In genomic region chr9:86978413-86978812, GRCh38 we compare ENCODE assay signal across 32 cellular contexts. TPM values are rescaled to one million over a fixed set of nuclear protein-coding genes. Genes with fewer than 3 reads are reported as not detected.
DNase-seq lines count a peak whose midpoint lies in the region; TF ChIP-seq lines count a peak whose summit lies in the region.
"Had no signal": no experiment of that assay in that cellular context is flagged by ENCODE, and none has a peak within 500 bp of the region (broad histone marks: within the 10 kb centered on the region; RNA-seq: fewer than 3 reads in every experiment).

No MANE protein-coding gene starts in this region.

- peaks cover 82% of the 10 kb centered on the region for H3K4me1 Mint-ChIP-seq in osteocyte (ENCODE audit: unreplicated experiment)
- H3K4me1 Mint-ChIP-seq: CD4-positive, CD25-positive, alpha-beta regulatory T cell; stimulated activated memory B cell treated with anti-CD40 and anti-IgM and Interleukin-4, amounts not matched to agents 10 μg/mL and 1 μg/mL and 100 μg/mL, for 72 hours had no signal

- no peaks in the 10 kb centered on the region for H3K27me3 ChIP-seq in SJCRH30
- H3K27me3 ChIP-seq: gastroesophageal sphincter, MG63 had no signal

- peak overlapping the region; percentile 80 for H3K27ac Mint-ChIP-seq in osteocyte (ENCODE audit: unreplicated experiment)
- H3K27ac Mint-ChIP-seq: CD4-positive, CD25-positive, alpha-beta regulatory T cell; GM23338; stimulated activated memory B cell treated with anti-CD40 and anti-IgM and Interleukin-4, amounts not matched to agents 10 μg/mL and 1 μg/mL and 100 μg/mL, for 72 hours; type B pancreatic cell had no signal

- no peak overlapping the region for H3K4me3 ChIP-seq in SJCRH30
- H3K4me3 ChIP-seq in fibroblast of mammary gland (ENCODE audit: control insufficient read depth, low read depth, low read length), result no peak overlapping the region
- H3K4me3 ChIP-seq: esophagus squamous epithelium, gastroesophageal sphincter, GM23338, MG63, prostate gland had no signal

- no peaks in the 10 kb centered on the region for H3K9me3 Mint-ChIP-seq in osteocyte (ENCODE audit: unreplicated experiment)
- H3K9me3 Mint-ChIP-seq: GM23338; stimulated activated memory B cell treated with anti-CD40 and anti-IgM and Interleukin-4, amounts not matched to agents 10 μg/mL and 1 μg/mL and 100 μg/mL, for 72 hours had no signal

- no peaks in the 10 kb centered on the region for H3K36me3 ChIP-seq in SJCRH30
- H3K36me3 ChIP-seq: esophagus squamous epithelium, gastroesophageal sphincter, MG63, prostate gland had no signal

- no peaks in the 10 kb centered on the region; the same call in 1 of the 2 replicates for H3K9me3 ChIP-seq in SJCRH30 (replicated peaks)
- H3K9me3 ChIP-seq: esophagus squamous epithelium, gastroesophageal sphincter, MG63, prostate gland had no signal

- H3K4me1 ChIP-seq in SJCRH30, result peaks cover 58% of the 10 kb centered on the region
- H3K4me1 ChIP-seq: prostate gland had no signal

- DNase-seq in NCI-H2171 treated with DMSO at 0.1 percent for 48 hours (lab: John Stamatoyannopoulos, UW) (peak; percentile 59), NCI-H2171 (lab: John Stamatoyannopoulos, UW) (no peak), SJCRH30 (peak; percentile 65 to 93), fibroblast of mammary gland (ENCODE audit: low read depth) (peak; percentile 88), osteocyte (ENCODE audit: extremely low spot score, unreplicated experiment) (no peak), DMS53 treated with DMSO at 0.1 percent for 48 hours (lab: John Stamatoyannopoulos, UW; ENCODE audit: unreplicated experiment) (no peak), posterior vena cava (ENCODE audit: low spot score) (no peak), NCI-H446 (lab: John Stamatoyannopoulos, UW) (no peak)
- DNase-seq: activated CD4-positive, alpha-beta T cell treated with anti-CD3 and anti-CD28 coated beads, Interleukin-2, amount 50 U/mL, for 48 hours; activated CD4-positive, CD25-positive, alpha-beta regulatory T cell treated with anti-CD3 and anti-CD28 coated beads, Interleukin-2, amount 50 U/mL, for 72 hours; activated gamma-delta T cell treated with Interleukin-2 at 50 U/mL for 16 hours; activated T-cell treated with anti-CD3 and anti-CD28 coated beads, Interleukin-2, amount 50 U/mL, for 48 hours; CD4-positive, CD25-positive, alpha-beta regulatory T cell; cerebellar nuclear complex; esophagus squamous epithelium; hypothalamus; KBM-7; left colon; MG63; NCI-H1105; NCI-H187 treated with DMSO at 0.1 percent for 48 hours; NCI-H524 treated with DMSO at 0.1 percent for 48 hours; NK-92 treated with Interleukin-12 subunit alpha and Interleukin-12 subunit beta, amount 100 ng/mL, for 24 hours; PC-3; substantia nigra; T-helper 2 cell had no signal

- no peaks in the 10 kb centered on the region for H3K27me3 Mint-ChIP-seq in osteocyte (ENCODE audit: unreplicated experiment)
- H3K27me3 Mint-ChIP-seq: CD4-positive, CD25-positive, alpha-beta regulatory T cell; stimulated activated memory B cell treated with anti-CD40 and anti-IgM and Interleukin-4, amounts not matched to agents 10 μg/mL and 1 μg/mL and 100 μg/mL, for 72 hours had no signal

- no peak overlapping the region for H3K4me3 Mint-ChIP-seq in osteocyte (ENCODE audit: unreplicated experiment)
- H3K4me3 Mint-ChIP-seq: CD4-positive, CD25-positive, alpha-beta regulatory T cell; GM23338; stimulated activated memory B cell treated with anti-CD40 and anti-IgM and Interleukin-4, amounts not matched to agents 10 μg/mL and 1 μg/mL and 100 μg/mL, for 72 hours; type B pancreatic cell had no signal

- intact Hi-C loops in posterior vena cava (cut with DNase I), result no loop called here

- no peak for TF ChIP-seq CTCF in fibroblast of mammary gland (conservative IDR thresholded peaks at IDR 0.05; ENCODE audit: control insufficient read depth, insufficient read depth, low read depth, low read length)
- TF ChIP-seq CTCF in osteocyte (IDR thresholded peaks at IDR 0.05), result no peak

- peak overlapping the region; percentile 62 for H3K27ac ChIP-seq in SJCRH30
- H3K27ac ChIP-seq: 22Rv1, esophagus squamous epithelium, gastroesophageal sphincter, prostate gland had no signal

- peaks cover 9% of the 10 kb centered on the region for H3K36me3 Mint-ChIP-seq in osteocyte (ENCODE audit: unreplicated experiment)
- H3K36me3 Mint-ChIP-seq: CD4-positive, CD25-positive, alpha-beta regulatory T cell; stimulated activated memory B cell treated with anti-CD40 and anti-IgM and Interleukin-4, amounts not matched to agents 10 μg/mL and 1 μg/mL and 100 μg/mL, for 72 hours had no signal

RNA-seq across cellular contexts. Expression of gene GAS1, which starts 31.1 kb away (rescaled TPM):
- total RNA-seq in SJCRH30 (2014; rRNA removed; shearing (Covaris generic)), result 319 and 336 TPM in 2 replicates
- total RNA-seq in osteocyte (304 and 307 TPM in 2 replicates), posterior vena cava (100 to 1,000 TPM; 160 to 204 TPM)
- total RNA-seq: PC-3 had no signal

Comparison
In these comparisons a context has a peak if more than half of its experiments do, and no peak if none do; other contexts are left out.
1. DNase-seq: peak in NCI-H2171 treated with DMSO at 0.1 percent for 48 hours (single experiment), SJCRH30 (2 of 2) and fibroblast of mammary gland (single experiment); none in NCI-H2171 (single experiment), osteocyte (single experiment), DMS53 treated with DMSO at 0.1 percent for 48 hours (single experiment), posterior vena cava (single experiment) and NCI-H446 (0 of 2).